ENCODE assay signal across 1 cellular context in the genomic region with DNA sequence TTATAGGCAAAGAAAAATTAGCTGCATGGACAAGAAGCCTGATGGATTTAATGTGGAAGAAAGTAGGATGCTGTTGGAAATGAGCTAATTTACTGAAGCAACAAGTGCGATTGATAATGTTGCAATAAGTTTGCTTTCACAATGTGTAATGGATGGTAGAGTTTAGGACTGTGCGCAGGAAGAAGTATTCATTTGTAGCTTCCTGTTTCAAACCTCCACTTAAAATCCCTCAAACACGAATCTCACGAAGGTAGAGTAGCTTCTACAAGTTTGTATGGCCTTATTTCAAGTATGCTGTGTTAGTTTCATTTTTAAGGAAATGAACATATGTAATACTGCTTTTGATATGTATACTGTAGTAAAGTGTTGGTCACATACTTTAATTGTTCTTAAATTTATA.
TF ChIP-seq lines count a peak whose summit lies in the region.

No MANE protein-coding gene starts in this region.

TF ChIP-seq in WTC11, 78 proteins besides CTCF, POLR2A, EP300 and RAD21 (continued from another document):
- TF ChIP-seq, protein P1, sequence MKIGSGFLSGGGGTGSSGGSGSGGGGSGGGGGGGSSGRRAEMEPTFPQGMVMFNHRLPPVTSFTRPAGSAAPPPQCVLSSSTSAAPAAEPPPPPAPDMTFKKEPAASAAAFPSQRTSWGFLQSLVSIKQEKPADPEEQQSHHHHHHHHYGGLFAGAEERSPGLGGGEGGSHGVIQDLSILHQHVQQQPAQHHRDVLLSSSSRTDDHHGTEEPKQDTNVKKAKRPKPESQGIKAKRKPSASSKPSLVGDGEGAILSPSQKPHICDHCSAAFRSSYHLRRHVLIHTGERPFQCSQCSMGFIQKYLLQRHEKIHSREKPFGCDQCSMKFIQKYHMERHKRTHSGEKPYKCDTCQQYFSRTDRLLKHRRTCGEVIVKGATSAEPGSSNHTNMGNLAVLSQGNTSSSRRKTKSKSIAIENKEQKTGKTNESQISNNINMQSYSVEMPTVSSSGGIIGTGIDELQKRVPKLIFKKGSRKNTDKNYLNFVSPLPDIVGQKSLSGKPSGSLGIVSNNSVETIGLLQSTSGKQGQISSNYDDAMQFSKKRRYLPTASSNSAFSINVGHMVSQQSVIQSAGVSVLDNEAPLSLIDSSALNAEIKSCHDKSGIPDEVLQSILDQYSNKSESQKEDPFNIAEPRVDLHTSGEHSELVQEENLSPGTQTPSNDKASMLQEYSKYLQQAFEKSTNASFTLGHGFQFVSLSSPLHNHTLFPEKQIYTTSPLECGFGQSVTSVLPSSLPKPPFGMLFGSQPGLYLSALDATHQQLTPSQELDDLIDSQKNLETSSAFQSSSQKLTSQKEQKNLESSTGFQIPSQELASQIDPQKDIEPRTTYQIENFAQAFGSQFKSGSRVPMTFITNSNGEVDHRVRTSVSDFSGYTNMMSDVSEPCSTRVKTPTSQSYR (CRISPR knock-in tag; IDR thresholded peaks at IDR 0.05): no peak
- TF ChIP-seq NR3C1 (CRISPR knock-in tag; conservative IDR thresholded peaks at IDR 0.05; ENCODE audit: low read depth): no peak
- TF ChIP-seq, protein P2, sequence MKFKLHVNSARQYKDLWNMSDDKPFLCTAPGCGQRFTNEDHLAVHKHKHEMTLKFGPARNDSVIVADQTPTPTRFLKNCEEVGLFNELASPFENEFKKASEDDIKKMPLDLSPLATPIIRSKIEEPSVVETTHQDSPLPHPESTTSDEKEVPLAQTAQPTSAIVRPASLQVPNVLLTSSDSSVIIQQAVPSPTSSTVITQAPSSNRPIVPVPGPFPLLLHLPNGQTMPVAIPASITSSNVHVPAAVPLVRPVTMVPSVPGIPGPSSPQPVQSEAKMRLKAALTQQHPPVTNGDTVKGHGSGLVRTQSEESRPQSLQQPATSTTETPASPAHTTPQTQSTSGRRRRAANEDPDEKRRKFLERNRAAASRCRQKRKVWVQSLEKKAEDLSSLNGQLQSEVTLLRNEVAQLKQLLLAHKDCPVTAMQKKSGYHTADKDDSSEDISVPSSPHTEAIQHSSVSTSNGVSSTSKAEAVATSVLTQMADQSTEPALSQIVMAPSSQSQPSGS (CRISPR knock-in tag; IDR thresholded peaks at IDR 0.05; ENCODE audit: borderline replicate concordance, low read depth): no peak
- TF ChIP-seq E2F4 (CRISPR knock-in tag; IDR thresholded peaks at IDR 0.05; ENCODE audit: borderline replicate concordance, low read depth): no peak
TF ChIP-seq in WTC11: peak in this region for 0.
